In the genomic region with DNA sequence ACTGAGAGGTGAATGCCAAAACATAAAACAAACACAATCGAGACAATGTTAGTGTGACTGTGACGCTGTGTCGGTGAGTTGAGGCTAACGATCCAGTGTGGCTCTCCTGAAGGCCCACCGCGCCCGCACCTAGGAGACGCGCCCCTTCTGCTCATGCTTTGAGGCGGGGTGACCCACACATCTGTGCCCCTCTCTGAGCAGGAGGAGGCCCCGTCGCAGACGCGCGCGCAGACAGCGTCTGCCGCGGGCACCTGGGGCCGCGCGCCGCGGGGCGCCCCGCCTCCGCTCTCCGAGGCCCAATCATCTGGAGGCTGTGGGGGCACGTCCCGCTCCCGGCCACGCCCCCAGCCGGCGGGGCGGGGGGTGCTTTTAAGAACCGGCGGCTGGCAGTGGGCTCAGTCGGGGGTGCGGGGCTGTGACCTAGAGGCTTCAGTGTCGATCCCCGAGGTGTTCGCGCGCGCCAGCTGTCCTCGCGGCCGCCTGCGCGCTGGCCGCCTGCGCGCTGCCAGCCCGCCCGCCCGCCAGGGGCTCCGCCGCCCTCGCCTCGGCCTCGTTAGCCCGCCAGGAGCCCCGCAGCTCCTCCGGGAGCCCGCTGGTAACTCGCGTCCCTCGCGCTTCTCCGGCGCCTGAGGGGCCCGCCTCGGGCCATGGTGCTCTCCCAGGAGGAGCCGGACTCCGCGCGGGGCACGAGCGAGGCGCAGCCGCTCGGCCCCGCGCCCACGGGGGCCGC, we compare ENCODE assay signal across 1 cellular context.
A peak's percentile ranks its signal among the peaks of the same experiment; 100 is the strongest.
TF ChIP-seq lines count a peak whose summit lies in the region.

TSS of gene SLC16A10 (plus strand) at position 398 of the 730 bp plus-strand sequence. CDS start at position 648, 250 bp downstream.

TF ChIP-seq in HepG2, 621 proteins besides CTCF, POLR2A, EP300 and RAD21 (continued from another document and continues in another):
- TF ChIP-seq, protein P1, sequence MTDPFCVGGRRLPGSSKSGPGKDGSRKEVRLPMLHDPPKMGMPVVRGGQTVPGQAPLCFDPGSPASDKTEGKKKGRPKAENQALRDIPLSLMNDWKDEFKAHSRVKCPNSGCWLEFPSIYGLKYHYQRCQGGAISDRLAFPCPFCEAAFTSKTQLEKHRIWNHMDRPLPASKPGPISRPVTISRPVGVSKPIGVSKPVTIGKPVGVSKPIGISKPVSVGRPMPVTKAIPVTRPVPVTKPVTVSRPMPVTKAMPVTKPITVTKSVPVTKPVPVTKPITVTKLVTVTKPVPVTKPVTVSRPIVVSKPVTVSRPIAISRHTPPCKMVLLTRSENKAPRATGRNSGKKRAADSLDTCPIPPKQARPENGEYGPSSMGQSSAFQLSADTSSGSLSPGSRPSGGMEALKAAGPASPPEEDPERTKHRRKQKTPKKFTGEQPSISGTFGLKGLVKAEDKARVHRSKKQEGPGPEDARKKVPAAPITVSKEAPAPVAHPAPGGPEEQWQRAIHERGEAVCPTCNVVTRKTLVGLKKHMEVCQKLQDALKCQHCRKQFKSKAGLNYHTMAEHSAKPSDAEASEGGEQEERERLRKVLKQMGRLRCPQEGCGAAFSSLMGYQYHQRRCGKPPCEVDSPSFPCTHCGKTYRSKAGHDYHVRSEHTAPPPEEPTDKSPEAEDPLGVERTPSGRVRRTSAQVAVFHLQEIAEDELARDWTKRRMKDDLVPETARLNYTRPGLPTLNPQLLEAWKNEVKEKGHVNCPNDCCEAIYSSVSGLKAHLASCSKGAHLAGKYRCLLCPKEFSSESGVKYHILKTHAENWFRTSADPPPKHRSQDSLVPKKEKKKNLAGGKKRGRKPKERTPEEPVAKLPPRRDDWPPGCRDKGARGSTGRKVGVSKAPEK (CRISPR knock-in tag; IDR thresholded peaks at IDR 0.05; ENCODE audit: borderline replicate concordance) = no peak
- TF ChIP-seq RFXAP (CRISPR knock-in tag; IDR thresholded peaks at IDR 0.05; ENCODE audit: borderline replicate concordance) = 0 out of 2 replicates have a peak, but pooled peaks have one; percentile 11
- no peak for TF ChIP-seq ZNF484 (CRISPR knock-in tag; IDR thresholded peaks at IDR 0.05; ENCODE audit: borderline replicate concordance, low read depth)
- no peak for TF ChIP-seq ZNF564 (CRISPR knock-in tag; IDR thresholded peaks at IDR 0.05)
- no peak for TF ChIP-seq EHMT2 (IDR thresholded peaks at IDR 0.05; ENCODE audit: borderline replicate concordance, low read depth, low read length)
- TF ChIP-seq CBX1 (IDR thresholded peaks at IDR 0.05; ENCODE audit: low read depth) = no peak
- no peak for TF ChIP-seq ZKSCAN5 (CRISPR knock-in tag; IDR thresholded peaks at IDR 0.05)
- TF ChIP-seq FOSL2 (CRISPR knock-in tag; IDR thresholded peaks at IDR 0.05) = no peak
- TF ChIP-seq KAT8 (CRISPR knock-in tag; IDR thresholded peaks at IDR 0.05) = no peak
- TF ChIP-seq, protein P2, sequence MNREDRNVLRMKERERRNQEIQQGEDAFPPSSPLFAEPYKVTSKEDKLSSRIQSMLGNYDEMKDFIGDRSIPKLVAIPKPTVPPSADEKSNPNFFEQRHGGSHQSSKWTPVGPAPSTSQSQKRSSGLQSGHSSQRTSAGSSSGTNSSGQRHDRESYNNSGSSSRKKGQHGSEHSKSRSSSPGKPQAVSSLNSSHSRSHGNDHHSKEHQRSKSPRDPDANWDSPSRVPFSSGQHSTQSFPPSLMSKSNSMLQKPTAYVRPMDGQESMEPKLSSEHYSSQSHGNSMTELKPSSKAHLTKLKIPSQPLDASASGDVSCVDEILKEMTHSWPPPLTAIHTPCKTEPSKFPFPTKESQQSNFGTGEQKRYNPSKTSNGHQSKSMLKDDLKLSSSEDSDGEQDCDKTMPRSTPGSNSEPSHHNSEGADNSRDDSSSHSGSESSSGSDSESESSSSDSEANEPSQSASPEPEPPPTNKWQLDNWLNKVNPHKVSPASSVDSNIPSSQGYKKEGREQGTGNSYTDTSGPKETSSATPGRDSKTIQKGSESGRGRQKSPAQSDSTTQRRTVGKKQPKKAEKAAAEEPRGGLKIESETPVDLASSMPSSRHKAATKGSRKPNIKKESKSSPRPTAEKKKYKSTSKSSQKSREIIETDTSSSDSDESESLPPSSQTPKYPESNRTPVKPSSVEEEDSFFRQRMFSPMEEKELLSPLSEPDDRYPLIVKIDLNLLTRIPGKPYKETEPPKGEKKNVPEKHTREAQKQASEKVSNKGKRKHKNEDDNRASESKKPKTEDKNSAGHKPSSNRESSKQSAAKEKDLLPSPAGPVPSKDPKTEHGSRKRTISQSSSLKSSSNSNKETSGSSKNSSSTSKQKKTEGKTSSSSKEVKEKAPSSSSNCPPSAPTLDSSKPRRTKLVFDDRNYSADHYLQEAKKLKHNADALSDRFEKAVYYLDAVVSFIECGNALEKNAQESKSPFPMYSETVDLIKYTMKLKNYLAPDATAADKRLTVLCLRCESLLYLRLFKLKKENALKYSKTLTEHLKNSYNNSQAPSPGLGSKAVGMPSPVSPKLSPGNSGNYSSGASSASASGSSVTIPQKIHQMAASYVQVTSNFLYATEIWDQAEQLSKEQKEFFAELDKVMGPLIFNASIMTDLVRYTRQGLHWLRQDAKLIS (CRISPR knock-in tag; IDR thresholded peaks at IDR 0.05) = no peak
- no peak for TF ChIP-seq ZNF251 (CRISPR knock-in tag; IDR thresholded peaks at IDR 0.05)
- TF ChIP-seq CC2D1A (CRISPR knock-in tag; IDR thresholded peaks at IDR 0.05) = no peak
- TF ChIP-seq CCAR2 (optimal IDR thresholded peaks at IDR 0.05; ENCODE audit: low read depth, low read length) = no peak
- TF ChIP-seq, protein P3, sequence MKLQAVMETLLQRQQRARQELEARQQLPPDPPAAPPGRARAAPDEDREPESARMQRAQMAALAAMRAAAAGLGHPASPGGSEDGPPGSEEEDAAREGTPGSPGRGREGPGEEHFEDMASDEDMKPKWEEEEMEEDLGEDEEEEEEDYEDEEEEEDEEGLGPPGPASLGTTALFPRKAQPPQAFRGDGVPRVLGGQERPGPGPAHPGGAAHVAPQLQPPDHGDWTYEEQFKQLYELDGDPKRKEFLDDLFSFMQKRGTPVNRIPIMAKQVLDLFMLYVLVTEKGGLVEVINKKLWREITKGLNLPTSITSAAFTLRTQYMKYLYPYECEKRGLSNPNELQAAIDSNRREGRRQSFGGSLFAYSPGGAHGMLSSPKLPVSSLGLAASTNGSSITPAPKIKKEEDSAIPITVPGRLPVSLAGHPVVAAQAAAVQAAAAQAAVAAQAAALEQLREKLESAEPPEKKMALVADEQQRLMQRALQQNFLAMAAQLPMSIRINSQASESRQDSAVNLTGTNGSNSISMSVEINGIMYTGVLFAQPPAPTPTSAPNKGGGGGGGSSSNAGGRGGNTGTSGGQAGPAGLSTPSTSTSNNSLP (IDR thresholded peaks at IDR 0.05; ENCODE audit: low read depth, low read length) = no peak
- TF ChIP-seq ZSCAN12 (CRISPR knock-in tag; IDR thresholded peaks at IDR 0.05) = no peak
- TF ChIP-seq ZNF75D (CRISPR knock-in tag; IDR thresholded peaks at IDR 0.05; ENCODE audit: borderline replicate concordance) = no peak
- TF ChIP-seq SYNCRIP (IDR thresholded peaks at IDR 0.05; ENCODE audit: insufficient read depth, low read depth, low read length) = no peak
- TF ChIP-seq ZMYM4 (CRISPR knock-in tag; IDR thresholded peaks at IDR 0.05) = peak; percentile 91
- no peak for TF ChIP-seq ZNF7 (CRISPR knock-in tag; IDR thresholded peaks at IDR 0.05)
- no peak for TF ChIP-seq SCMH1 (CRISPR knock-in tag; IDR thresholded peaks at IDR 0.05; ENCODE audit: borderline replicate concordance)
- no peak for TF ChIP-seq CREM (IDR thresholded peaks at IDR 0.05)
- TF ChIP-seq CREM (CRISPR knock-in tag; IDR thresholded peaks at IDR 0.05) = no peak
- TF ChIP-seq EZH2 (conservative IDR thresholded peaks at IDR 0.05; ENCODE audit: low read depth, low read length) = no peak
- TF ChIP-seq CBFB (CRISPR knock-in tag; IDR thresholded peaks at IDR 0.05) = no peak
- no peak for TF ChIP-seq ZKSCAN1 (IDR thresholded peaks at IDR 0.05; ENCODE audit: low read length)
- no peak for TF ChIP-seq ZBTB25 (CRISPR knock-in tag; IDR thresholded peaks at IDR 0.05)
- TF ChIP-seq SAP130 (CRISPR knock-in tag; IDR thresholded peaks at IDR 0.05; ENCODE audit: low read depth) = peak; percentile 60; the same call in 1 of the 2 replicates
- TF ChIP-seq FLYWCH1 (CRISPR knock-in tag; IDR thresholded peaks at IDR 0.05) = no peak
- TF ChIP-seq HIC2 (CRISPR knock-in tag; IDR thresholded peaks at IDR 0.05; ENCODE audit: low read depth) = no peak
- no peak for TF ChIP-seq ATF5 (CRISPR knock-in tag; IDR thresholded peaks at IDR 0.05; ENCODE audit: low read depth)
- TF ChIP-seq ZNF546 (CRISPR knock-in tag; conservative IDR thresholded peaks at IDR 0.05) = 0 out of 2 replicates have a peak, but pooled peaks have one; percentile 9
- peak; percentile 55 for TF ChIP-seq SP5 (CRISPR knock-in tag; IDR thresholded peaks at IDR 0.05; ENCODE audit: borderline replicate concordance, low read depth)
- no peak for TF ChIP-seq ZNF263 (CRISPR knock-in tag; IDR thresholded peaks at IDR 0.05)
- TF ChIP-seq NKX3-1 (CRISPR knock-in tag; IDR thresholded peaks at IDR 0.05) = no peak
- TF ChIP-seq IKZF1 (IDR thresholded peaks at IDR 0.05) = no peak
- TF ChIP-seq, protein P4, sequence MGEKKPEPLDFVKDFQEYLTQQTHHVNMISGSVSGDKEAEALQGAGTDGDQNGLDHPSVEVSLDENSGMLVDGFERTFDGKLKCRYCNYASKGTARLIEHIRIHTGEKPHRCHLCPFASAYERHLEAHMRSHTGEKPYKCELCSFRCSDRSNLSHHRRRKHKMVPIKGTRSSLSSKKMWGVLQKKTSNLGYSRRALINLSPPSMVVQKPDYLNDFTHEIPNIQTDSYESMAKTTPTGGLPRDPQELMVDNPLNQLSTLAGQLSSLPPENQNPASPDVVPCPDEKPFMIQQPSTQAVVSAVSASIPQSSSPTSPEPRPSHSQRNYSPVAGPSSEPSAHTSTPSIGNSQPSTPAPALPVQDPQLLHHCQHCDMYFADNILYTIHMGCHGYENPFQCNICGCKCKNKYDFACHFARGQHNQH (CRISPR knock-in tag; IDR thresholded peaks at IDR 0.05) = 0 out of 2 replicates have a peak, but pooled peaks have one; percentile 21
- no peak for TF ChIP-seq MATR3 (CRISPR knock-in tag; IDR thresholded peaks at IDR 0.05)
- peak; percentile 58 for TF ChIP-seq MXD3 (CRISPR knock-in tag; IDR thresholded peaks at IDR 0.05)
- no peak for TF ChIP-seq ZNF552 (CRISPR knock-in tag; IDR thresholded peaks at IDR 0.05; ENCODE audit: borderline replicate concordance)
- no peak for TF ChIP-seq ZNF432 (CRISPR knock-in tag; IDR thresholded peaks at IDR 0.05; ENCODE audit: borderline replicate concordance)
- no peak for TF ChIP-seq MLLT10 (CRISPR knock-in tag; IDR thresholded peaks at IDR 0.05)
- no peak for TF ChIP-seq REPIN1 (CRISPR knock-in tag; IDR thresholded peaks at IDR 0.05; ENCODE audit: borderline replicate concordance, low read depth)
- 0 out of 2 replicates have a peak, but pooled peaks have one; percentile 60 for TF ChIP-seq ZNF749 (CRISPR knock-in tag; IDR thresholded peaks at IDR 0.05; ENCODE audit: borderline replicate concordance)
- TF ChIP-seq ATRX (CRISPR knock-in tag; IDR thresholded peaks at IDR 0.05; ENCODE audit: borderline replicate concordance) = no peak
- no peak for TF ChIP-seq NFYB (CRISPR knock-in tag; IDR thresholded peaks at IDR 0.05)
- TF ChIP-seq, protein P5, sequence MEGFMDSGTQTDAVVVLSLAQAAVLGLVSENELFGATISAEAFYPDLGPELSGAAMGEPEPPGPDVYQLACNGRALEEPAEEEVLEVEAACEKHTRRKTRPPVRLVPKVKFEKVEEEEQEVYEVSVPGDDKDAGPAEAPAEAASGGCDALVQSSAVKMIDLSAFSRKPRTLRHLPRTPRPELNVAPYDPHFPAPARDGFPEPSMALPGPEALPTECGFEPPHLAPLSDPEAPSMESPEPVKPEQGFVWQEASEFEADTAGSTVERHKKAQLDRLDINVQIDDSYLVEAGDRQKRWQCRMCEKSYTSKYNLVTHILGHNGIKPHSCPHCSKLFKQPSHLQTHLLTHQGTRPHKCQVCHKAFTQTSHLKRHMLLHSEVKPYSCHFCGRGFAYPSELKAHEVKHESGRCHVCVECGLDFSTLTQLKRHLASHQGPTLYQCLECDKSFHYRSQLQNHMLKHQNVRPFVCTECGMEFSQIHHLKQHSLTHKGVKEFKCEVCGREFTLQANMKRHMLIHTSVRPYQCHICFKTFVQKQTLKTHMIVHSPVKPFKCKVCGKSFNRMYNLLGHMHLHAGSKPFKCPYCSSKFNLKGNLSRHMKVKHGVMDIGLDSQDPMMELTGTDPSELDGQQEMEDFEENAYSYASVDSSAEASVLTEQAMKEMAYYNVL (CRISPR knock-in tag; IDR thresholded peaks at IDR 0.05; ENCODE audit: borderline replicate concordance) = no peak
- no peak for TF ChIP-seq FOXA3 (CRISPR knock-in tag; IDR thresholded peaks at IDR 0.05)
- TF ChIP-seq NAIF1 (CRISPR knock-in tag; IDR thresholded peaks at IDR 0.05; ENCODE audit: borderline replicate concordance) = no peak
- 0 out of 2 replicates have a peak, but pooled peaks have one; percentile 46 for TF ChIP-seq KMT2B (CRISPR knock-in tag; IDR thresholded peaks at IDR 0.05)
- no peak for TF ChIP-seq RORA (CRISPR knock-in tag; IDR thresholded peaks at IDR 0.05)
- no peak for TF ChIP-seq ZKSCAN8 (CRISPR knock-in tag; IDR thresholded peaks at IDR 0.05; ENCODE audit: borderline replicate concordance)
